Comparison of ENCODE assay signal across 1 cellular context in genomic region chr1:66399888-66400529, GRCh38.
TF ChIP-seq lines count a peak whose summit lies in the region.

No MANE protein-coding gene starts in this region.

TF ChIP-seq in GM12878, 131 proteins besides CTCF, POLR2A, EP300 and RAD21 (continued from another document):
- peak; percentile 42; the same call in 1 of the 2 replicates for TF ChIP-seq REST (IDR thresholded peaks at IDR 0.05; ENCODE audit: low read depth, low read length)
- TF ChIP-seq SPI1 (IDR thresholded peaks at IDR 0.05; ENCODE audit: borderline replicate concordance, insufficient read depth, low read depth, low read length) = no peak
- peak; percentile 37; the same call in 1 of the 2 replicates for TF ChIP-seq SMAD5 (IDR thresholded peaks at IDR 0.05; ENCODE audit: low read depth)
